In the genomic region with DNA sequence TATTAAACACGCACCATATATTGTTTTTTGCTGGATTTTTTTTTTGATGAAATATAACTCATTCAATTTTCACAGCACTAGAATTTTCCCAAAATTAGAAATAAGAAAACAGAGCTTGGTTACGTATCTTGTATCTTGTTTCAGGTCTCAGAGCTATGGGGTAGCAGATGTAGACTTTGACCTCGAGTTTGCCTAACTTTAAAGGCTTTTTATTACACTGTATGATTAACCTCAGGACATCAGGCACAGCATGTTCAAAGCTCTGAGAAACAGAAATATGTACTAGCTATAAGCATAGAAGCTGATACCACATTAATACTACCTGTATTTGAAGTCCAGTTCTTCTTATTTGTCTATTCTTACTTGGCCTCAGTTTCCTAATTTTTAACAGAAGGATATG, we compare ENCODE assay signal across 27 cellular contexts.
DNase-seq lines count a peak whose midpoint lies in the region; ATAC-seq, FAIRE-seq and TF ChIP-seq lines count a peak whose summit lies in the region.
"Had no signal": no experiment of that assay in that cellular context is flagged by ENCODE, and none has a peak within 500 bp of the region (broad histone marks: within the 10 kb centered on the region; RNA-seq: fewer than 3 reads in every experiment).

No MANE protein-coding gene starts in this region.

- H3K36me3 ChIP-seq in hepatocyte (replicated peaks; ENCODE audit: insufficient read depth, low read depth) = no peaks in the 10 kb centered on the region
- no peaks in the 10 kb centered on the region for H3K36me3 ChIP-seq in mucosa of descending colon (ENCODE audit: low read depth)
- H3K36me3 ChIP-seq: SJSA1 had no signal

- H3K27me3 ChIP-seq in hepatocyte = no peaks in the 10 kb centered on the region
- H3K27me3 ChIP-seq: SJSA1 had no signal

- no peak for FAIRE-seq in frontal cortex (lab: Jason Lieb, UNC)
- FAIRE-seq: GM12891 had no signal

- H4K20me1 ChIP-seq in hepatocyte (ENCODE audit: insufficient read depth, poor library complexity, severe bottlenecking) = no peaks in the 10 kb centered on the region

- H3K27ac ChIP-seq in hepatocyte = peak overlapping the region; percentile 48
- H3K27ac ChIP-seq: C4-2B, SJSA1 had no signal

- H3K9me3 ChIP-seq in hepatocyte (ENCODE audit: low read depth) (no peaks in the 10 kb centered on the region), mucosa of descending colon (no peaks in the 10 kb centered on the region)
- H3K9me3 ChIP-seq: SJSA1 had no signal

- H3K4me1 ChIP-seq in hepatocyte (ENCODE audit: insufficient read depth) (peaks cover 16% of the 10 kb centered on the region), mucosa of descending colon (ENCODE audit: low read depth) (peaks cover 29% of the 10 kb centered on the region)
- H3K4me1 ChIP-seq: SJSA1 had no signal

- no peaks in the 10 kb centered on the region for H3K79me2 ChIP-seq in hepatocyte

- WGBS in hepatocyte (ENCODE audit: low lambda C conversion rate, missing lambda C conversion rate) = 67% methylated on average over 3 of the region's 3 CpGs

- no peak overlapping the region for H2AFZ ChIP-seq in hepatocyte

- intact Hi-C loops in mucosa of descending colon (cut with DNase I, micrococcal nuclease) = no loop called here

- H3K4me3 ChIP-seq in hepatocyte = no peak overlapping the region
- no peak overlapping the region for H3K4me3 ChIP-seq in mucosa of descending colon
- H3K4me3 ChIP-seq: SJSA1 had no signal

- H3K4me2 ChIP-seq in hepatocyte = peak overlapping the region; percentile 42

- no peaks in the 10 kb centered on the region for H3K9me2 ChIP-seq in hepatocyte (replicated peaks; ENCODE audit: insufficient read depth)

- peak; percentile 92 for ATAC-seq in mucosa of descending colon
- no peak for ATAC-seq in GM21723 (IDR thresholded peaks at IDR 0.05; ENCODE audit: unreplicated experiment)
- ATAC-seq: CD8-positive, alpha-beta T cell; PC-3; T-cell had no signal

- peak; percentile 3 for DNase-seq in HuH-7.5 (ENCODE audit: low spot score)
- DNase-seq in hepatocyte (ENCODE audit: low spot score) = peak; percentile 11
- peak in 1 of 3 donors; percentile 37 for DNase-seq in mucosa of descending colon
- no peak for DNase-seq in glomerular visceral epithelial cell (ENCODE audit: extremely low spot score)
- no peak for DNase-seq in activated CD4-positive, CD25-positive, alpha-beta regulatory T cell treated with anti-CD3 and anti-CD28 coated beads, Interleukin-2, amount 50 U/mL, for 72 hours
- no peak for DNase-seq in frontal cortex (ENCODE audit: low spot score in 2 of 2)
- DNase-seq: CD8-positive, alpha-beta T cell; DMS 273 treated with DMSO at 0.1 percent for 48 hours; DMS79; EL; GDM1; H7; Karpas-422; NCI-H1105; NCI-H146; NCI-H1930; NCI-H2107; NCI-H446; NCI-H524 treated with DMSO at 0.1 percent for 48 hours; NCI-H82; NK-92 treated with Interleukin-12 subunit alpha and Interleukin-12 subunit beta, amount 100 ng/mL, for 24 hours; PC-3; T-cell had no signal

- TF ChIP-seq CTCF in hepatocyte (IDR thresholded peaks at IDR 0.05; ENCODE audit: poor library complexity) (no peak), mucosa of descending colon (IDR thresholded peaks at IDR 0.05) (no peak)

Comparison
In these comparisons a context has a peak if more than half of its experiments do, and no peak if none do; other contexts are left out.
1. DNase-seq: peak in HuH-7.5 (single experiment) and hepatocyte (single experiment); none in glomerular visceral epithelial cell (single experiment), activated CD4-positive, CD25-positive, alpha-beta regulatory T cell treated with anti-CD3 and anti-CD28 coated beads, Interleukin-2, amount 50 U/mL, for 72 hours (single experiment) and frontal cortex (0 of 2).